8 cellular contexts compared by ENCODE assay signal in genomic region chr17:2595200-2595599, GRCh38. TPM values are rescaled to one million over a fixed set of nuclear protein-coding genes. Genes with fewer than 3 reads are reported as not detected.
A peak's percentile ranks its signal among the peaks of the same experiment; 100 is the strongest.
DNase-seq lines count a peak whose midpoint lies in the region; ATAC-seq, FAIRE-seq and TF ChIP-seq lines count a peak whose summit lies in the region.

No MANE protein-coding gene starts in this region.

- no peaks in the 10 kb centered on the region for H3K27me3 ChIP-seq in heart left ventricle
- no peaks in the 10 kb centered on the region for H3K27me3 ChIP-seq in GM12878 (replicated peaks in 1 of 2; ENCODE audit: control insufficient read depth in 2 of 2, insufficient read depth in 2 of 2, low read length in 1 of 2)
- H3K27me3 ChIP-seq in mesendoderm (ENCODE audit: insufficient read depth, low read length, poor library complexity): no peaks in the 10 kb centered on the region
- H3K27me3 ChIP-seq in vagina: no peaks in the 10 kb centered on the region

- no peak for TF ChIP-seq EP300 in GM12878 (IDR thresholded peaks at IDR 0.05; ENCODE audit: borderline replicate concordance in 1 of 2, control insufficient read depth in 1 of 2, low read depth in 2 of 2, low read length in 2 of 2)

- H3K27ac ChIP-seq in heart left ventricle: peak overlapping the region in 10 of 12 donors; percentile 97 to 100 (median 99)
- H3K27ac ChIP-seq in GM12878 (ENCODE audit: control insufficient read depth, insufficient read depth): peak overlapping the region; percentile 89; the same call in 1 of the 2 replicates
- H3K27ac ChIP-seq in mesendoderm (ENCODE audit: low read depth, low read length): no peak overlapping the region
- peak overlapping the region; percentile 99 for H3K27ac ChIP-seq in vagina

- SMC1A ChIA-PET in GM12878 (lab: Charles Lee; ENCODE audit: uncharacterized antibody, unreplicated experiment): interaction anchor here (1.2 to 1.4 kb wide), 2 partner anchors 15 to 179 kb away, joined by 3 to 4 read pairs; no protein-coding TSS in a partner anchor

- H3K9ac ChIP-seq in GM12878 (ENCODE audit: control insufficient read depth, insufficient read depth, low read length) (peak overlapping the region; percentile 89), mesendoderm (ENCODE audit: low read length) (peak overlapping the region; percentile 76)

- H4K5ac ChIP-seq in mesendoderm (ENCODE audit: low read length): no peak overlapping the region

- DNase-seq in heart left ventricle: no peak
- DNase-seq in Right ventricle myocardium inferior (ENCODE audit: missing footprints): no peak
- DNase-seq in GM12878 (ENCODE audit: low read depth, low spot score): no peak
- no peak for DNase-seq in mesendoderm
- DNase-seq in vagina (ENCODE audit: extremely low spot score in 2 of 2): no peak
- DNase-seq in foreskin melanocyte: no peak
- no peak for DNase-seq in GDM1 (lab: John Stamatoyannopoulos, UW)

- H3K4me2 ChIP-seq in GM12878 (ENCODE audit: control insufficient read depth, insufficient read depth): peak overlapping the region; percentile 74
- peak overlapping the region; percentile 42 for H3K4me2 ChIP-seq in mesendoderm (ENCODE audit: low read length)

- TF ChIP-seq CTCF in heart left ventricle (IDR thresholded peaks at IDR 0.05) (no peak), GM12878 (IDR thresholded peaks at IDR 0.05 in 2 of 3, conservative IDR thresholded peaks at IDR 0.05 in 1 of 3; ENCODE audit: control insufficient read depth in 2 of 3, extremely low read depth in 1 of 3, insufficient read depth in 1 of 3, low read depth in 3 of 3, low read length in 3 of 3) (no peak), vagina (IDR thresholded peaks at IDR 0.05) (no peak)

- CTCF ChIA-PET in GM12878 (lab: Yijun Ruan, JAX): no interaction called here

- H2BK15ac ChIP-seq in mesendoderm (replicated peaks; ENCODE audit: low read depth): no peak overlapping the region

- no TSS peak for BruUV-seq in GM12878 (replicated peaks; lab: Mats Ljungman, UMichigan)

- H3K56ac ChIP-seq in mesendoderm (ENCODE audit: low read length): peak overlapping the region; percentile 80

- RAD21 ChIA-PET in GM12878 (lab: Charles Lee; ENCODE audit: unreplicated experiment): interaction anchor here (0.9 to 1.5 kb wide), 2 partner anchors 83 to 84 kb away, joined by 3 to 5 read pairs; no protein-coding TSS in a partner anchor

- H3K4me1 ChIP-seq in heart left ventricle: peaks cover 4 to 64% (median 54%) of the 10 kb centered on the region in 12 donors
- no peaks in the 10 kb centered on the region for H3K4me1 ChIP-seq in GM12878 (ENCODE audit: control insufficient read depth, insufficient read depth, low read length)
- no peaks in the 10 kb centered on the region for H3K4me1 ChIP-seq in mesendoderm (ENCODE audit: control insufficient read depth, low read depth, low read length)
- H3K4me1 ChIP-seq in vagina: peaks cover 51% of the 10 kb centered on the region

- H3K4me3 ChIP-seq in heart left ventricle (peak overlapping the region; percentile 75 to 100 (median 95)), GM12878 (peak overlapping the region; percentile 83), mesendoderm (ENCODE audit: low read length) (peak overlapping the region; percentile 51), vagina (peak overlapping the region; percentile 80 to 91)

- H2BK120ac ChIP-seq in mesendoderm (ENCODE audit: low read depth, low read length): no peak overlapping the region

- no peak for FAIRE-seq in GM12878 (lab: Jason Lieb, UNC)

- no peak for ATAC-seq in heart left ventricle
- no peak for ATAC-seq in Right ventricle myocardium inferior
- no peak for ATAC-seq in GM12878
- no peak for ATAC-seq in GM18511 (IDR thresholded peaks at IDR 0.05; ENCODE audit: unreplicated experiment)

- 7 to 12% (median 8%) methylated on average over 4 of the region's 4 CpGs for WGBS in heart left ventricle, 4 donors
- WGBS in GM12878 (ENCODE audit: insufficient coverage, insufficient replicate concordance, low lambda C conversion rate, missing lambda C conversion rate): 0% methylated on average over 4 of the region's 4 CpGs
- WGBS in mesendoderm (ENCODE audit: extremely low coverage, insufficient coverage, low lambda C conversion rate): no CpG with 5 or more reads among the region's 4 CpGs

- peak overlapping the region; percentile 9 for H3K18ac ChIP-seq in mesendoderm (ENCODE audit: low read length)

- intact Hi-C loops in heart left ventricle (cut with DNase I) (loop anchor here in 7 of 10 donors (2.0 to 10.0 kb wide), 6 partner anchors 50 to 90 kb away; no protein-coding TSS in a partner anchor), Right ventricle myocardium inferior (cut with DNase I) (loop anchor here (5.0 to 10.0 kb wide), 2 partner anchors 72 to 110 kb away; no protein-coding TSS in a partner anchor), GM12878 (cut with micrococcal nuclease; ENCODE audit: unreplicated experiment) (loop anchor here (10.0 kb wide), 1 partner anchor 190 kb away; the partner anchor contains the start of gene MNT), vagina (cut with DNase I) (loop anchor here (10.0 kb wide), 1 partner anchor 90 kb away; no protein-coding TSS in a partner anchor)

- TF ChIP-seq POLR2A in heart left ventricle (IDR thresholded peaks at IDR 0.05) (no peak), GM12878 (IDR thresholded peaks at IDR 0.05; ENCODE audit: low read depth, low read length) (no peak), vagina (IDR thresholded peaks at IDR 0.05) (no peak)

- H3K79me2 ChIP-seq in GM12878 (ENCODE audit: control insufficient read depth, insufficient read depth, low read length): peaks cover 64% of the 10 kb centered on the region
- peaks cover 54% of the 10 kb centered on the region for H3K79me2 ChIP-seq in mesendoderm (ENCODE audit: control insufficient read depth, insufficient read depth, low read length)

- peak overlapping the region; percentile 9 for H3K4ac ChIP-seq in mesendoderm (ENCODE audit: low read depth, low read length)

- in situ Hi-C loops in GM12878 (cut with MboI): no loop called here

- 0 out of 2 replicates have a peak, but pooled peaks cover 5% of the 10 kb centered on the region for H4K20me1 ChIP-seq in GM12878 (ENCODE audit: control insufficient read depth, insufficient read depth)

- H3K36me3 ChIP-seq in heart left ventricle (no peaks in the 10 kb centered on the region), GM12878 (ENCODE audit: control insufficient read depth in 2 of 2, insufficient read depth in 2 of 2, low read length in 1 of 2) (no peaks in the 10 kb centered on the region), mesendoderm (ENCODE audit: control insufficient read depth, insufficient read depth, low read length) (no peaks in the 10 kb centered on the region), vagina (no peaks in the 10 kb centered on the region)

- H3K9me3 ChIP-seq in heart left ventricle (no peaks in the 10 kb centered on the region), GM12878 (replicated peaks; ENCODE audit: control insufficient read depth, insufficient read depth, low read length) (no peaks in the 10 kb centered on the region), vagina (no peaks in the 10 kb centered on the region)

- TF ChIP-seq RAD21 in GM12878 (IDR thresholded peaks at IDR 0.05; ENCODE audit: insufficient read depth, low read depth, low read length): no peak

- H2BK5ac ChIP-seq in mesendoderm (ENCODE audit: low read length): no peak overlapping the region

- no peak overlapping the region for H4K8ac ChIP-seq in mesendoderm (ENCODE audit: low read depth, low read length)

- H2AK5ac ChIP-seq in mesendoderm (ENCODE audit: low read length): no peak overlapping the region

- no peak overlapping the region for H3K23ac ChIP-seq in mesendoderm (ENCODE audit: low read length)

- no peaks in the 10 kb centered on the region for H3K79me1 ChIP-seq in mesendoderm (ENCODE audit: low read length)

- POLR2A ChIA-PET in GM12878 (lab: Charles Lee): interaction anchor here (0.5 to 2.5 kb wide), 4 partner anchors 54 to 242 kb away, joined by 3 to 6 read pairs (median 5); no protein-coding TSS in a partner anchor

- H2AFZ ChIP-seq in GM12878 (ENCODE audit: control insufficient read depth, low read depth, low read length): no peak overlapping the region

TF ChIP-seq in GM12878, 131 proteins besides CTCF, POLR2A, EP300 and RAD21:
- no peak for TF ChIP-seq IKZF1 (conservative IDR thresholded peaks at IDR 0.05)
- no peak for TF ChIP-seq PAX5 (IDR thresholded peaks at IDR 0.05; ENCODE audit: borderline replicate concordance, low read depth, low read length)
- no peak for TF ChIP-seq KDM1A (IDR thresholded peaks at IDR 0.05; ENCODE audit: borderline replicate concordance)
- no peak for TF ChIP-seq NFXL1 (IDR thresholded peaks at IDR 0.05; ENCODE audit: borderline replicate concordance)

RNA-seq across cellular contexts. Expression of gene PAFAH1B1, which starts 1.7 kb away (rescaled TPM):
- total RNA-seq in heart left ventricle: 100 to 1,000 TPM in 8 of 9 donors, 10 to 100 TPM in 1; 80.5 to 154 (median 121) TPM
- 10 to 100 TPM; 32.6 to 98.4 TPM for polyA plus RNA-seq in heart left ventricle
- 115 TPM for total RNA-seq in Right ventricle myocardium inferior
- total RNA-seq in GM12878 (2013; cell fraction: nucleolus; rRNA removed): 307 and 312 TPM in 2 replicates
- 28.9 and 30.1 TPM in 2 replicates for total RNA-seq in GM12878 (2014; rRNA removed)
- total RNA-seq in GM12878 (2014; rRNA removed; fragmentation: Illumina TruSeq; extraction: Trizol): 64.1 and 66.1 TPM in 2 replicates
- total RNA-seq in GM12878 (2021): 94.4 and 96.8 TPM in 2 replicates
- polyA plus RNA-seq in GM12878 (2011; ENCODE audit: low read depth): 74.9 TPM
- 107 and 117 TPM in 2 replicates for polyA plus RNA-seq in GM12878 (2011; rRNA removed)
- 43.3 and 60.4 TPM in 2 replicates for polyA plus RNA-seq in GM12878 (2011; cell fraction: cytosol; rRNA removed)
- 75.1 and 78.2 TPM in 2 replicates for polyA plus RNA-seq in GM12878 (2011; cell fraction: nucleus; rRNA removed)
- polyA plus RNA-seq in GM12878 (2012): 87.4 and 107 TPM in 2 replicates
- 61.2 and 87.3 TPM in 2 replicates for polyA plus RNA-seq in GM12878 (2014; fragmentation: Illumina TruSeq; extraction: Trizol)
- polyA plus RNA-seq in GM12878 (2014; fragmentation: Nextera tagmentation; extraction: Ambion mirVana): 10 to 100 TPM; 32.6 to 41.0 TPM
- 47.6 and 48.8 TPM in 2 replicates for polyA plus RNA-seq in GM12878 (2014; rRNA removed)
- 10 to 100 TPM; 47.9 to 49.4 TPM for polyA plus RNA-seq in GM12878 (2016; fragmentation: Nextera tagmentation; extraction: Ambion mirVana)
- 43.1 and 89.2 TPM in 2 replicates for polyA minus RNA-seq in GM12878 (2011; rRNA and poly(A)+ RNA removed)
- polyA minus RNA-seq in GM12878 (2011; cell fraction: cytosol; rRNA and poly(A)+ RNA removed): 34.1 and 43.7 TPM in 2 replicates
- polyA minus RNA-seq in GM12878 (2011; cell fraction: nucleus; rRNA and poly(A)+ RNA removed): 19.5 and 24.9 TPM in 2 replicates
- 66.9 TPM for polyA plus RNA-seq in mesendoderm (2013, experiment 1 of 2)
- 65.3 TPM for polyA plus RNA-seq in mesendoderm (2013, experiment 2 of 2)
- 102 TPM for total RNA-seq in vagina
